9 cellular contexts compared by ENCODE assay signal in genomic region chr16:18955874-18956580, GRCh38. TPM values are rescaled to one million over a fixed set of nuclear protein-coding genes. Genes with fewer than 3 reads are reported as not detected.
A peak's percentile ranks its signal among the peaks of the same experiment; 100 is the strongest.
DNase-seq lines count a peak whose midpoint lies in the region; ATAC-seq and TF ChIP-seq lines count a peak whose summit lies in the region.
"Not testable (repeated sequence)": the region's sequence is repeated elsewhere in the genome, so short reads cannot be mapped to it uniquely, and the experiment has no call there.
"Had no signal": no experiment of that assay in that cellular context is flagged by ENCODE, and none has a peak within 500 bp of the region (broad histone marks: within the 10 kb centered on the region; RNA-seq: fewer than 3 reads in every experiment).

No MANE protein-coding gene starts in this region.

- intact Hi-C loops in CD4-positive, alpha-beta T cell (cut with DNase I, micrococcal nuclease); breast epithelium (cut with DNase I; ENCODE audit: low total_unique reads): not testable (repeated sequence)

- CTCF ChIA-PET in CD4-positive, alpha-beta T cell (lab: Charles Lee), result not testable (repeated sequence)

- POLR2A ChIA-PET in CD4-positive, alpha-beta T cell (lab: Charles Lee), result not testable (repeated sequence)

- not testable (repeated sequence) for H3K36me3 Mint-ChIP-seq in CD4-positive, alpha-beta T cell (ENCODE audit: low read depth); T-helper 1 cell treated with Interleukin-12 subunit alpha and Interleukin-12 subunit beta and Interleukin-4 antibody, amounts not matched to agents 30 μg/mL and 1 μg/mL, for 36 hours (ENCODE audit: low read depth)

- TF ChIP-seq POLR2A in breast epithelium (IDR thresholded peaks at IDR 0.05), result not testable (repeated sequence)

- peak overlapping the region in 2 of 3 donors; percentile 34 to 43 for H3K4me3 ChIP-seq in breast epithelium

- not testable (repeated sequence) for H3K27ac ChIP-seq in CD4-positive, alpha-beta T cell (ENCODE audit: low read depth, low read length); breast epithelium

- H3K9me3 Mint-ChIP-seq in CD4-positive, alpha-beta T cell; T-helper 1 cell treated with Interleukin-12 subunit alpha and Interleukin-12 subunit beta and Interleukin-4 antibody, amounts not matched to agents 30 μg/mL and 1 μg/mL, for 36 hours: not testable (repeated sequence)

- H3K27ac Mint-ChIP-seq in CD4-positive, alpha-beta T cell, result peak overlapping the region; percentile 53
- peak overlapping the region; percentile 41 for H3K27ac Mint-ChIP-seq in T-helper 1 cell treated with Interleukin-12 subunit alpha and Interleukin-12 subunit beta and Interleukin-4 antibody, amounts not matched to agents 30 μg/mL and 1 μg/mL, for 36 hours

- not testable (repeated sequence) for H3K27me3 Mint-ChIP-seq in CD4-positive, alpha-beta T cell; T-helper 1 cell treated with Interleukin-12 subunit alpha and Interleukin-12 subunit beta and Interleukin-4 antibody, amounts not matched to agents 30 μg/mL and 1 μg/mL, for 36 hours (ENCODE audit: low read depth)

- H3K4me1 Mint-ChIP-seq in CD4-positive, alpha-beta T cell (ENCODE audit: low read depth), result not testable (repeated sequence)
- H3K4me1 Mint-ChIP-seq in T-helper 1 cell treated with Interleukin-12 subunit alpha and Interleukin-12 subunit beta and Interleukin-4 antibody, amounts not matched to agents 30 μg/mL and 1 μg/mL, for 36 hours (ENCODE audit: low read depth), result peaks cover 16% of the 10 kb centered on the region

- H3K4me1 ChIP-seq in breast epithelium, result not testable (repeated sequence)

- not testable (repeated sequence) for H3K36me3 ChIP-seq in breast epithelium

- peak overlapping the region; percentile 79 for H3K4me3 Mint-ChIP-seq in CD4-positive, alpha-beta T cell
- peak overlapping the region; percentile 77 for H3K4me3 Mint-ChIP-seq in T-helper 1 cell treated with Interleukin-12 subunit alpha and Interleukin-12 subunit beta and Interleukin-4 antibody, amounts not matched to agents 30 μg/mL and 1 μg/mL, for 36 hours

- TF ChIP-seq CTCF in CD4-positive, alpha-beta T cell (IDR thresholded peaks at IDR 0.05); breast epithelium (IDR thresholded peaks at IDR 0.05): not testable (repeated sequence)

- H3K9me3 ChIP-seq in CD4-positive, alpha-beta T cell (ENCODE audit: control insufficient read depth, low read length); breast epithelium: not testable (repeated sequence)

- ATAC-seq in CD4-positive, alpha-beta T cell (ENCODE audit: poor library complexity), result peak; percentile 64
- ATAC-seq in HG02798 (IDR thresholded peaks at IDR 0.05; ENCODE audit: poor library complexity, unreplicated experiment), result peak; percentile 46

- DNase-seq in CD4-positive, alpha-beta T cell, result peak in 5 of 10 experiments; percentile 6 to 30 (median 8)
- DNase-seq in NCI-H510A (lab: John Stamatoyannopoulos, UW), result peak; percentile 77
- DNase-seq in activated CD8-positive, alpha-beta memory T cell treated with anti-CD3 and anti-CD28 coated beads, Interleukin-2, amount 50 U/mL, for 4 hours, result peak; percentile 21
- DNase-seq in breast epithelium (ENCODE audit: low spot score in 2 of 2), result not testable (repeated sequence)
- peak; percentile 25 to 38 for DNase-seq in lung microvascular endothelial cell (ENCODE audit: low read depth in 2 of 2)
- DNase-seq in stimulated activated CD8-positive, alpha-beta memory T cell treated with anti-CD3 and anti-CD28 coated beads, Interleukin-4, amount 100 ng/mL, for 48 hours, result peak; percentile 25

- not testable (repeated sequence) for H3K27me3 ChIP-seq in CD4-positive, alpha-beta T cell (ENCODE audit: control insufficient read depth, insufficient read depth, low read length); breast epithelium

RNA-seq across cellular contexts. Expression of gene TMC7, which starts 27.7 kb away (rescaled TPM):
- not detected for total RNA-seq in CD4-positive, alpha-beta T cell
- total RNA-seq in breast epithelium, result 1 to 10 TPM in 1 of 3 donors, under 1 TPM in 2; 0.64 to 1.3 (median 0.73) TPM
- 2.8 and 3.6 TPM in 2 replicates for total RNA-seq in lung microvascular endothelial cell
- total RNA-seq: activated CD8-positive, alpha-beta memory T cell treated with anti-CD3 and anti-CD28 coated beads for 36 hours had no signal

RNA-seq across cellular contexts. Expression of gene SMG1, which starts 29.8 kb away (rescaled TPM):
- 100 to 1,000 TPM; 120 to 127 TPM for total RNA-seq in CD4-positive, alpha-beta T cell
- total RNA-seq in breast epithelium, result 100 to 1,000 TPM; 107 to 132 (median 110) TPM
- 34.0 and 40.7 TPM in 2 replicates for total RNA-seq in lung microvascular endothelial cell
